1 cellular context compared by ENCODE assay signal in genomic region chr7:45237788-45238461, GRCh38.
TF ChIP-seq lines count a peak whose summit lies in the region.

No MANE protein-coding gene starts in this region.

TF ChIP-seq in HepG2, 621 proteins besides CTCF, POLR2A, EP300 and RAD21 (continued from another document):
- TF ChIP-seq, protein P1, sequence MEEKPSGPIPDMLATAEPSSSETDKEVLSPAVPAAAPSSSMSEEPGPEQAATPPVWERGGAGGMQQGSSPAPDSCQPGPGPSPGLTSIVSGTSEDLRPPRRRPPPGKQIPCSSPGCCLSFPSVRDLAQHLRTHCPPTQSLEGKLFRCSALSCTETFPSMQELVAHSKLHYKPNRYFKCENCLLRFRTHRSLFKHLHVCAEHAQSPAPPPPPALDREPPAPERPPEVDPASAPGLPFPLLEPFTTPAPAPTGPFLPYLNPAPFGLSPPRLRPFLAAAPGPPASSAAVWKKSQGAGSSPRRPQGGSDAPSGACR (CRISPR knock-in tag; IDR thresholded peaks at IDR 0.05): no peak
- no peak for TF ChIP-seq SMYD3 (CRISPR knock-in tag; IDR thresholded peaks at IDR 0.05)
